In genomic region chr4:8721621-8722020, GRCh38 we compare ENCODE assay signal across 20 cellular contexts.
"Had no signal": no experiment of that assay in that cellular context is flagged by ENCODE, and none has a peak within 500 bp of the region (broad histone marks: within the 10 kb centered on the region; RNA-seq: fewer than 3 reads in every experiment).

No MANE protein-coding gene starts in this region.

- H3K4me3 ChIP-seq: esophagus muscularis mucosa, gastrocnemius medialis, heart right ventricle, left ventricle myocardium inferior, lung, suprapubic skin, transverse colon had no signal

- ATAC-seq: gastrocnemius medialis; heart right ventricle; stimulated activated effector memory CD8-positive, alpha-beta T cell treated with anti-CD3 and anti-CD28 coated beads, Interleukin-12 subunit alpha, Interleukin-12 subunit beta, amount 100 ng/mL, for 72 hours; stimulated activated naive CD8-positive, alpha-beta T cell treated with anti-CD3 and anti-CD28 coated beads, Interleukin-15, Interleukin-2, amounts not matched to agents 100 U/mL and 50 U/mL, for 24 hours had no signal

- H3K4me1 ChIP-seq: esophagus muscularis mucosa, gastrocnemius medialis, heart right ventricle, left ventricle myocardium inferior, transverse colon had no signal

- H3K36me3 ChIP-seq: esophagus muscularis mucosa, gastrocnemius medialis, heart right ventricle, left ventricle myocardium inferior, suprapubic skin, transverse colon had no signal

- H3K27ac ChIP-seq: epithelial cell of prostate, esophagus muscularis mucosa, gastrocnemius medialis, heart right ventricle, left ventricle myocardium inferior, suprapubic skin, transverse colon had no signal

- DNase-seq: central memory CD4-positive, alpha-beta T cell; cortex of kidney; effector memory CD4-positive, alpha-beta T cell; gastrocnemius medialis; heart right ventricle; hypothalamus; left ventricle myocardium inferior; mesenchymal stem cell; midbrain; nephron progenitor cell; small intestine; stimulated activated CD4-positive, alpha-beta T cell treated with anti-CD3 and anti-CD28 coated beads, Interleukin-4, amount 100 ng/mL, for 1 hour; stimulated activated CD8-positive, alpha-beta memory T cell treated with anti-CD3 and anti-CD28 coated beads, Interleukin-4, amount 100 ng/mL, for 48 hours; stimulated activated naive CD8-positive, alpha-beta T cell treated with anti-CD3 and anti-CD28 coated beads, Interleukin-15, Interleukin-2, amounts not matched to agents 100 U/mL and 50 U/mL, for 24 hours; transverse colon had no signal

- H3K4me1 Mint-ChIP-seq: stimulated activated effector memory CD8-positive, alpha-beta T cell treated with anti-CD3 and anti-CD28 coated beads, Interleukin-12 subunit alpha, Interleukin-12 subunit beta, amount 100 ng/mL, for 72 hours had no signal

- H3K4me3 Mint-ChIP-seq: nephron progenitor cell; stimulated activated effector memory CD8-positive, alpha-beta T cell treated with anti-CD3 and anti-CD28 coated beads, Interleukin-12 subunit alpha, Interleukin-12 subunit beta, amount 100 ng/mL, for 72 hours had no signal

- H3K36me3 Mint-ChIP-seq: stimulated activated effector memory CD8-positive, alpha-beta T cell treated with anti-CD3 and anti-CD28 coated beads, Interleukin-12 subunit alpha, Interleukin-12 subunit beta, amount 100 ng/mL, for 72 hours had no signal

- H3K9me3 ChIP-seq: gastrocnemius medialis, suprapubic skin, transverse colon had no signal

- H3K27ac Mint-ChIP-seq: nephron progenitor cell; stimulated activated effector memory CD8-positive, alpha-beta T cell treated with anti-CD3 and anti-CD28 coated beads, Interleukin-12 subunit alpha, Interleukin-12 subunit beta, amount 100 ng/mL, for 72 hours had no signal
